Comparison of ENCODE assay signal across 22 cellular contexts in the genomic region with DNA sequence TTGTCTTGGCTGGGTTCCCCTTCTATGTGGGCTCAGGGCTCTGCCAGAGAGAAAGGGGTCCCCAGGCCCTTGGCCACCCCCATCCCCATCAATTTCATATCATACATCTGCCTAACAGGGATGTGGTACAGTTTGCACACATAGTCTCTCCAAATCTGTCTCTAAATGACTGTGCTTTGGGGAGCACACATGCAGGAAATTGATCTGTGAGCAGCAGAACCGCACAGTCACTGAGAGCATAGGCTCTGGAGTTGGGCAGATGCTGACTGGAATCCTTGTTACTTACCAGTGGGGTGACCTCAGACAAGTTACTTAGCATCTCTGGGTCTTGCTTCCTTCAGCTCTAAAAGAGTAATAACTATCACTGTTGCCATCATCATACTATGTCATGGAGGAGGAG.
A peak's percentile ranks its signal among the peaks of the same experiment; 100 is the strongest.
DNase-seq lines count a peak whose midpoint lies in the region; ATAC-seq, FAIRE-seq and TF ChIP-seq lines count a peak whose summit lies in the region.
"Had no signal": no experiment of that assay in that cellular context is flagged by ENCODE, and none has a peak within 500 bp of the region (broad histone marks: within the 10 kb centered on the region; RNA-seq: fewer than 3 reads in every experiment).

No MANE protein-coding gene starts in this region.

- ATAC-seq in activated naive CD8-positive, alpha-beta T cell treated with anti-CD3 and anti-CD28 coated beads, Interleukin-2, amount 10 ng/mL, durations not matched to agents 7 days and 5 days (ENCODE audit: low read depth) = peak; percentile 65
- ATAC-seq in HG02870 (IDR thresholded peaks at IDR 0.05; ENCODE audit: unreplicated experiment) = peak; percentile 61
- ATAC-seq: Panc1 had no signal

- FAIRE-seq in bronchial epithelial cell (lab: Jason Lieb, UNC) = peak; percentile 77
- FAIRE-seq: A204.1, D721Med, GM19239 had no signal

- H3K9me3 Mint-ChIP-seq in activated naive CD8-positive, alpha-beta T cell treated with anti-CD3 and anti-CD28 coated beads, Interleukin-2, amount 10 ng/mL, durations not matched to agents 7 days and 5 days = no peaks in the 10 kb centered on the region
- no peaks in the 10 kb centered on the region for H3K9me3 Mint-ChIP-seq in activated naive CD8-positive, alpha-beta T cell treated with anti-CD3 and anti-CD28 coated beads for 36 hours
- H3K9me3 Mint-ChIP-seq: CD4-positive, alpha-beta T cell had no signal

- no peak for TF ChIP-seq CTCF in bronchial epithelial cell (IDR thresholded peaks at IDR 0.05; ENCODE audit: insufficient read depth, low read length, severe bottlenecking)

- peaks cover 39% of the 10 kb centered on the region for H3K27me3 Mint-ChIP-seq in activated naive CD8-positive, alpha-beta T cell treated with anti-CD3 and anti-CD28 coated beads, Interleukin-2, amount 10 ng/mL, durations not matched to agents 7 days and 5 days
- peaks cover 32% of the 10 kb centered on the region for H3K27me3 Mint-ChIP-seq in activated naive CD8-positive, alpha-beta T cell treated with anti-CD3 and anti-CD28 coated beads for 36 hours

- H3K4me3 ChIP-seq in bronchial epithelial cell (ENCODE audit: low read depth, low read length) = no peak overlapping the region
- H3K4me3 ChIP-seq: BLaER1, MG63, SK-N-MC had no signal

- no peaks in the 10 kb centered on the region for H3K36me3 Mint-ChIP-seq in activated naive CD8-positive, alpha-beta T cell treated with anti-CD3 and anti-CD28 coated beads, Interleukin-2, amount 10 ng/mL, durations not matched to agents 7 days and 5 days
- no peaks in the 10 kb centered on the region for H3K36me3 Mint-ChIP-seq in activated naive CD8-positive, alpha-beta T cell treated with anti-CD3 and anti-CD28 coated beads for 36 hours

- no peak overlapping the region for H3K27ac Mint-ChIP-seq in activated naive CD8-positive, alpha-beta T cell treated with anti-CD3 and anti-CD28 coated beads, Interleukin-2, amount 10 ng/mL, durations not matched to agents 7 days and 5 days
- H3K27ac Mint-ChIP-seq in activated naive CD8-positive, alpha-beta T cell treated with anti-CD3 and anti-CD28 coated beads for 36 hours = no peak overlapping the region
- H3K27ac Mint-ChIP-seq: CD4-positive, alpha-beta T cell had no signal

- POLR2A ChIA-PET in activated naive CD8-positive, alpha-beta T cell treated with anti-CD3 and anti-CD28 coated beads, Interleukin-2, amount 10 ng/mL, durations not matched to agents 7 days and 5 days (lab: Charles Lee) = no interaction called here

- intact Hi-C loops in head of caudate nucleus (cut with DNase I) = no loop called here

- H3K4me3 Mint-ChIP-seq in activated naive CD8-positive, alpha-beta T cell treated with anti-CD3 and anti-CD28 coated beads, Interleukin-2, amount 10 ng/mL, durations not matched to agents 7 days and 5 days = no peak overlapping the region
- no peak overlapping the region for H3K4me3 Mint-ChIP-seq in activated naive CD8-positive, alpha-beta T cell treated with anti-CD3 and anti-CD28 coated beads for 36 hours
- H3K4me3 Mint-ChIP-seq: CD4-positive, alpha-beta T cell had no signal

- H3K27me3 ChIP-seq in bronchial epithelial cell (ENCODE audit: control insufficient read depth, insufficient read depth, low read length) = peaks cover 4% of the 10 kb centered on the region
- H3K27me3 ChIP-seq: BLaER1, MG63 had no signal

- H3K4me1 Mint-ChIP-seq in activated naive CD8-positive, alpha-beta T cell treated with anti-CD3 and anti-CD28 coated beads, Interleukin-2, amount 10 ng/mL, durations not matched to agents 7 days and 5 days = peaks cover 15% of the 10 kb centered on the region
- H3K4me1 Mint-ChIP-seq in activated naive CD8-positive, alpha-beta T cell treated with anti-CD3 and anti-CD28 coated beads for 36 hours = peaks cover 6% of the 10 kb centered on the region

- no peaks in the 10 kb centered on the region for H3K36me3 ChIP-seq in bronchial epithelial cell (ENCODE audit: control insufficient read depth, insufficient read depth, low read length)
- H3K36me3 ChIP-seq: BLaER1, MG63 had no signal

- no peak for DNase-seq in activated naive CD8-positive, alpha-beta T cell treated with anti-CD3 and anti-CD28 coated beads, Interleukin-2, amount 10 ng/mL, durations not matched to agents 7 days and 5 days
- no peak for DNase-seq in activated naive CD8-positive, alpha-beta T cell treated with anti-CD3 and anti-CD28 coated beads for 36 hours
- DNase-seq in bronchial epithelial cell (ENCODE audit: low read depth) (no peak), C1 segment of cervical spinal cord (lab: John Stamatoyannopoulos, UW) (no peak), head of caudate nucleus (no peak), NK-92 (lab: John Stamatoyannopoulos, UW; ENCODE audit: unreplicated experiment) (no peak)
- DNase-seq: CD4-positive, alpha-beta T cell; H7; KBM-7; MG63; NCI-H1694; NCI-H2029 treated with DMSO at 0.1 percent for 48 hours; NCI-H446 treated with DMSO at 0.1 percent for 48 hours; NCI-H526 treated with DMSO at 0.1 percent for 48 hours; SHP77 treated with DMSO at 0.1 percent for 48 hours had no signal
